Comparison of ENCODE assay signal across 8 cellular contexts in genomic region chr2:54052825-54053718, GRCh38.
A peak's percentile ranks its signal among the peaks of the same experiment; 100 is the strongest.
DNase-seq lines count a peak whose midpoint lies in the region; ATAC-seq, FAIRE-seq and TF ChIP-seq lines count a peak whose summit lies in the region.

No MANE protein-coding gene starts in this region.

- peaks cover 20 to 35% of the 10 kb centered on the region in 2 donors for H3K4me1 Mint-ChIP-seq in stimulated activated naive B cell treated with anti-CD40 and anti-IgM and Interleukin-4, amounts not matched to agents 10 μg/mL and 1 μg/mL and 100 μg/mL, for 72 hours

- intact Hi-C loops in psoas muscle (cut with DNase I) = no loop called here

- FAIRE-seq in bronchial epithelial cell (lab: Jason Lieb, UNC) = no peak

- peak; percentile 20 for TF ChIP-seq CTCF in bronchial epithelial cell (IDR thresholded peaks at IDR 0.05; ENCODE audit: insufficient read depth, low read length, severe bottlenecking)
- TF ChIP-seq CTCF in psoas muscle (IDR thresholded peaks at IDR 0.05) = no peak

- H3K36me3 Mint-ChIP-seq in stimulated activated naive B cell treated with anti-CD40 and anti-IgM and Interleukin-4, amounts not matched to agents 10 μg/mL and 1 μg/mL and 100 μg/mL, for 72 hours = peaks cover 18 to 26% of the 10 kb centered on the region in 2 donors

- H3K27ac ChIP-seq in psoas muscle = no peak overlapping the region

- peaks cover 11% of the 10 kb centered on the region in 2 donors for H3K9me3 Mint-ChIP-seq in stimulated activated naive B cell treated with anti-CD40 and anti-IgM and Interleukin-4, amounts not matched to agents 10 μg/mL and 1 μg/mL and 100 μg/mL, for 72 hours

- ATAC-seq in HG03342 (IDR thresholded peaks at IDR 0.05; ENCODE audit: unreplicated experiment) (peak; percentile 30), psoas muscle (no peak)
- ATAC-seq in stimulated activated naive B cell treated with anti-CD40 and anti-IgM and Interleukin-4, amounts not matched to agents 10 μg/mL and 1 μg/mL and 100 μg/mL, for 72 hours (replicated peaks) = peak in 1 of 2 donors; percentile 28

- H3K4me3 Mint-ChIP-seq in stimulated activated naive B cell treated with anti-CD40 and anti-IgM and Interleukin-4, amounts not matched to agents 10 μg/mL and 1 μg/mL and 100 μg/mL, for 72 hours = no peak overlapping the region

- H3K36me3 ChIP-seq in bronchial epithelial cell (ENCODE audit: control insufficient read depth, insufficient read depth, low read length) = no peaks in the 10 kb centered on the region
- peaks cover 0 to 14% of the 10 kb centered on the region in 2 donors for H3K36me3 ChIP-seq in psoas muscle (ENCODE audit: insufficient read depth in 1 of 2, low read depth in 1 of 2)

- DNase-seq in NCI-H82 (lab: John Stamatoyannopoulos, UW) = peak; percentile 5
- no peak for DNase-seq in NCI-H82 treated with DMSO at 0.1 percent for 48 hours (lab: John Stamatoyannopoulos, UW; ENCODE audit: unreplicated experiment)
- DNase-seq in bronchial epithelial cell (ENCODE audit: low read depth) = peak; percentile 52
- no peak for DNase-seq in stimulated activated naive B cell treated with anti-CD40 and anti-IgM and Interleukin-4, amounts not matched to agents 10 μg/mL and 1 μg/mL and 100 μg/mL, for 72 hours
- DNase-seq in hippocampal formation (lab: John Stamatoyannopoulos, UW) = no peak
- DNase-seq in psoas muscle = no peak
- no peak for DNase-seq in globus pallidus (ENCODE audit: low spot score)

- H3K4me3 ChIP-seq in bronchial epithelial cell (ENCODE audit: low read depth, low read length) (no peak overlapping the region), psoas muscle (no peak overlapping the region)

- H3K27me3 ChIP-seq in bronchial epithelial cell (ENCODE audit: control insufficient read depth, insufficient read depth, low read length) = no peaks in the 10 kb centered on the region
- H3K27me3 ChIP-seq in psoas muscle (ENCODE audit: insufficient read depth in 3 of 3, low read length in 2 of 3) = no peaks in the 10 kb centered on the region

- H3K4me1 ChIP-seq in psoas muscle = no peaks in the 10 kb centered on the region

- whole genome bisulfite sequencing in psoas muscle, 3 donors = 95 to 98% (median 96%) methylated on average over 4 of the region's 4 CpGs

- H3K27me3 Mint-ChIP-seq in stimulated activated naive B cell treated with anti-CD40 and anti-IgM and Interleukin-4, amounts not matched to agents 10 μg/mL and 1 μg/mL and 100 μg/mL, for 72 hours = no peaks in the 10 kb centered on the region

- no peaks in the 10 kb centered on the region for H3K9me3 ChIP-seq in psoas muscle

- H3K27ac Mint-ChIP-seq in stimulated activated naive B cell treated with anti-CD40 and anti-IgM and Interleukin-4, amounts not matched to agents 10 μg/mL and 1 μg/mL and 100 μg/mL, for 72 hours = peak overlapping the region; percentile 79

Comparison
In these comparisons a context has a peak if more than half of its experiments do, and no peak if none do; other contexts are left out.
1. DNase-seq: peak in NCI-H82 (single experiment) and bronchial epithelial cell (single experiment); none in NCI-H82 treated with DMSO at 0.1 percent for 48 hours (single experiment), stimulated activated naive B cell treated with anti-CD40 and anti-IgM and Interleukin-4, amounts not matched to agents 10 μg/mL and 1 μg/mL and 100 μg/mL, for 72 hours (single experiment), hippocampal formation (0 of 2), psoas muscle (0 of 2) and globus pallidus (single experiment).